ENCODE assay signal across 33 cellular contexts in genomic region chr7:22554184-22554583, GRCh38. TPM values are rescaled to one million over a fixed set of nuclear protein-coding genes. Genes with fewer than 3 reads are reported as not detected.
"Had no signal": no experiment of that assay in that cellular context is flagged by ENCODE, and none has a peak within 500 bp of the region (broad histone marks: within the 10 kb centered on the region; RNA-seq: fewer than 3 reads in every experiment).

No MANE protein-coding gene starts in this region.

- H3K4me3 ChIP-seq: adrenal gland, body of pancreas had no signal

- DNase-seq: activated B cell treated with CpG ODN at 0.5 μM for 24 hours; activated CD4-positive, alpha-beta T cell treated with anti-CD3 and anti-CD28 coated beads for 48 hours; activated CD4-positive, alpha-beta T cell treated with anti-CD3 and anti-CD28 coated beads, Interleukin-2, amount 50 U/mL, for 1 hour; activated CD4-positive, alpha-beta T cell treated with anti-CD3 and anti-CD28 coated beads, Interleukin-2, amount 50 U/mL, for 48 hours; activated CD8-positive, alpha-beta memory T cell treated with anti-CD3 and anti-CD28 coated beads for 24 hours; activated CD8-positive, alpha-beta memory T cell treated with anti-CD3 and anti-CD28 coated beads, Interleukin-2, amount 50 U/mL, for 48 hours; activated CD8-positive, alpha-beta T cell treated with anti-CD3 and anti-CD28 coated beads for 36 hours; activated gamma-delta T cell; activated naive CD4-positive, alpha-beta T cell treated with anti-CD3 and anti-CD28 coated beads for 36 hours; activated naive CD8-positive, alpha-beta T cell treated with anti-CD3 and anti-CD28 coated beads for 36 hours; activated naive CD8-positive, alpha-beta T cell treated with anti-CD3 and anti-CD28 coated beads, Interleukin-2, amount 50 U/mL, for 24 hours; activated T-cell treated with anti-CD3 and anti-CD28 coated beads for 4 hours; activated T-cell treated with anti-CD3 and anti-CD28 coated beads, Interleukin-2, amount 50 U/mL, for 24 hours; activated T-cell treated with anti-CD3 and anti-CD28 coated beads, Interleukin-2, amount 50 U/mL, for 72 hours; adrenal gland; amygdala; aorta; body of pancreas; caudate nucleus; cortex of kidney; dermis blood vessel endothelial cell; effector CD8-positive, alpha-beta T cell; foreskin fibroblast; T-helper 1 cell; T-helper 17 cell; T1000; WERI-Rb-1 had no signal

- FAIRE-seq: colon, endometrium, endothelial cell of umbilical vein, frontal cortex had no signal

- H3K36me3 ChIP-seq: adrenal gland, WERI-Rb-1 had no signal

- H3K9me3 ChIP-seq: adrenal gland, body of pancreas had no signal

- H3K4me1 ChIP-seq: adrenal gland had no signal

- ATAC-seq: activated CD4-positive, CD25-positive, alpha-beta regulatory T cell treated with anti-CD3 and anti-CD28 coated beads, Interleukin-2, amount 50 U/mL, for 24 hours; activated CD8-positive, alpha-beta T cell treated with anti-CD3 and anti-CD28 coated beads for 36 hours; activated naive CD8-positive, alpha-beta T cell treated with anti-CD3 and anti-CD28 coated beads, Interleukin-2, amount 50 U/mL, for 24 hours; activated T-cell treated with anti-CD3 and anti-CD28 coated beads, Interleukin-2, amount 50 U/mL, for 72 hours; body of pancreas; T-helper 17 cell had no signal

- H3K27ac ChIP-seq: adrenal gland, body of pancreas, epithelial cell of prostate, WERI-Rb-1 had no signal

RNA-seq across cellular contexts. Expression of gene STEAP1B, which starts 54.2 kb away (rescaled TPM):
- total RNA-seq: activated CD8-positive, alpha-beta T cell treated with anti-CD3 and anti-CD28 coated beads for 36 hours had no signal
